ENCODE assay signal across 9 cellular contexts in the genomic region with DNA sequence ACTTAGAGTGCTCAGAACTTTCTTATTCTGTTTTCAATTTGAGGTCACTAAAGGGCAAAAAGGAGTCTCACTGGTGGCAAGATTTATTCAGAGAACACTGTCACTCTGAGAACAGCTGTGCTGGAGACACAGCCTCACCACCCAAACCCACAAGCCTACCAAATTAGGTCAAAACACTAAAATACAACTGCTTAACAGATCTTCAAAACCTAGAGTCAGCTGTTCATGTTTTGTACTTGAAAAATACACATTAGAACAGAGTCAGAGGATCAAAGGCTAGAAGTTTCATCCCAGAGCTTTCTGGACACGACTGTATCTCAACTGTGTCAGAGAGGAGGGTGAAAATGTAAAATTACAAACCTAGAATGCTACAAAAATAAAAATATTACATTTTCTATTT.
DNase-seq lines count a peak whose midpoint lies in the region; ATAC-seq lines count a peak whose summit lies in the region.
"Had no signal": no experiment of that assay in that cellular context is flagged by ENCODE, and none has a peak within 500 bp of the region (broad histone marks: within the 10 kb centered on the region; RNA-seq: fewer than 3 reads in every experiment).

No MANE protein-coding gene starts in this region.

- DNase-seq in 8988T, result no peak
- DNase-seq in GM19240 (ENCODE audit: insufficient read length, low spot score), result no peak
- no peak for DNase-seq in HAP-1 (ENCODE audit: low spot score in 2 of 2)
- DNase-seq in CD1c-positive myeloid dendritic cell (ENCODE audit: extremely low spot score), result no peak
- DNase-seq: foreskin keratinocyte had no signal

- H3K4me1 ChIP-seq in muscle layer of duodenum (ENCODE audit: control insufficient read depth in 1 of 2, insufficient read depth in 2 of 2, low read length in 2 of 2), result peaks cover 4 to 7% of the 10 kb centered on the region in 2 donors
- H3K4me1 ChIP-seq in HAP-1, result peaks cover 15% of the 10 kb centered on the region

- H3K9me3 ChIP-seq in muscle layer of duodenum (ENCODE audit: control insufficient read depth in 1 of 2, low read length in 2 of 2) (no peaks in the 10 kb centered on the region), HAP-1 (no peaks in the 10 kb centered on the region)

- in situ Hi-C loops in HAP-1 (cut with MboI; ENCODE audit: low sequenced_read_pairs), result no loop called here

- H3K27me3 ChIP-seq in muscle layer of duodenum (ENCODE audit: low read depth, low read length) (no peaks in the 10 kb centered on the region), HAP-1 (ENCODE audit: low read depth) (no peaks in the 10 kb centered on the region)
- H3K27me3 ChIP-seq: foreskin keratinocyte had no signal

- H3K36me3 ChIP-seq in muscle layer of duodenum (ENCODE audit: control insufficient read depth in 1 of 2, insufficient read depth in 2 of 2, low read length in 2 of 2) (peaks cover 0 to 13% of the 10 kb centered on the region in 2 donors), HAP-1 (replicated peaks) (no peaks in the 10 kb centered on the region)

- peak overlapping the region; percentile 14 for H3K27ac ChIP-seq in muscle layer of duodenum (ENCODE audit: low read length)
- H3K27ac ChIP-seq: foreskin keratinocyte had no signal

- H3K4me3 ChIP-seq in muscle layer of duodenum (ENCODE audit: low read depth in 1 of 2, low read length in 2 of 2) (no peak overlapping the region), HAP-1 (no peak overlapping the region)

- ATAC-seq in GM18498 (IDR thresholded peaks at IDR 0.05; ENCODE audit: unreplicated experiment) (peak; percentile 96), GM21515 (IDR thresholded peaks at IDR 0.05; ENCODE audit: unreplicated experiment) (peak; percentile 80), HG03575 (IDR thresholded peaks at IDR 0.05; ENCODE audit: extremely low read depth, insufficient number of reproducible peaks, low FRiP score, unreplicated experiment) (peak; percentile 58)
- ATAC-seq: foreskin keratinocyte had no signal
